In genomic region chr11:65504671-65505433, GRCh38 we compare ENCODE assay signal across 7 cellular contexts. TPM values are rescaled to one million over a fixed set of nuclear protein-coding genes. Genes with fewer than 3 reads are reported as not detected.
DNase-seq lines count a peak whose midpoint lies in the region; ATAC-seq, FAIRE-seq and TF ChIP-seq lines count a peak whose summit lies in the region.

No MANE protein-coding gene starts in this region.

- H3K4me3 Mint-ChIP-seq in T-cell: no peak overlapping the region

- no peak for FAIRE-seq in small intestine (lab: Jason Lieb, UNC)

- peaks cover 16% of the 10 kb centered on the region for H3K4me1 ChIP-seq in HAP-1
- peaks cover 0 to 38% of the 10 kb centered on the region in 2 donors for H3K4me1 ChIP-seq in right atrium auricular region
- peaks cover 0 to 4% of the 10 kb centered on the region in 2 donors for H3K4me1 ChIP-seq in small intestine (ENCODE audit: control insufficient read depth in 2 of 2, insufficient read depth in 1 of 2, low read depth in 1 of 2, low read length in 1 of 2)

- peaks cover 66% of the 10 kb centered on the region for H3K36me3 ChIP-seq in HAP-1 (replicated peaks)
- H3K36me3 ChIP-seq in right atrium auricular region: peaks cover 71% of the 10 kb centered on the region
- H3K36me3 ChIP-seq in small intestine (ENCODE audit: control insufficient read depth in 2 of 2, insufficient read depth in 2 of 2, low read length in 2 of 2): peaks cover 27 to 30% of the 10 kb centered on the region in 2 donors

- H3K27me3 Mint-ChIP-seq in T-cell: no peaks in the 10 kb centered on the region

- H3K4me1 Mint-ChIP-seq in T-cell: peaks cover 44 to 65% (median 48%) of the 10 kb centered on the region in 3 donors

- DNase-seq in HAP-1 (ENCODE audit: low spot score in 2 of 2) (no peak), T-cell (no peak), right atrium auricular region (ENCODE audit: low spot score) (no peak), small intestine (no peak), NCI-H1048 (lab: John Stamatoyannopoulos, UW) (no peak), NCI-H226 (no peak), NCI-H2081 (lab: John Stamatoyannopoulos, UW) (no peak)

- in situ Hi-C loops in HAP-1 (cut with MboI; ENCODE audit: low sequenced_read_pairs): loop anchor here (5.0 kb wide), 2 partner anchors 88 to 138 kb away; no protein-coding TSS in a partner anchor

- no peaks in the 10 kb centered on the region for H3K9me3 ChIP-seq in HAP-1
- H3K9me3 ChIP-seq in right atrium auricular region: no peaks in the 10 kb centered on the region
- no peaks in the 10 kb centered on the region for H3K9me3 ChIP-seq in small intestine (ENCODE audit: control insufficient read depth, low read depth)

- ATAC-seq in T-cell (replicated peaks in 1 of 4): no peak

- H3K27ac Mint-ChIP-seq in T-cell: peak overlapping the region; percentile 53 to 87

- CTCF ChIA-PET in T-cell (lab: Charles Lee): interaction anchor here (0.5 to 4.5 kb wide), 8 partner anchors 7 to 86 kb away, joined by 3 to 39 read pairs (median 4); partner anchors contain the start of gene MALAT1 (in 1 of the 2)

- H3K27ac ChIP-seq in right atrium auricular region (peak overlapping the region; percentile 97 to 100), small intestine (ENCODE audit: low read depth in 1 of 2, low read length in 1 of 2) (peak overlapping the region; percentile 73 to 77)

- WGBS in small intestine, 3 donors: 3 to 5% (median 5%) methylated on average over 7 of the region's 7 CpGs

- no peak for TF ChIP-seq CTCF in right atrium auricular region (IDR thresholded peaks at IDR 0.05)

- no peaks in the 10 kb centered on the region for H3K9me3 Mint-ChIP-seq in T-cell

- POLR2A ChIA-PET in T-cell (lab: Charles Lee): interaction anchor here (0.5 to 4.1 kb wide), 11 partner anchors 8 to 169 kb away, joined by 3 to 36 read pairs (median 8); no protein-coding TSS in a partner anchor

- H3K4me3 ChIP-seq in HAP-1 (peak overlapping the region; percentile 60), right atrium auricular region (peak overlapping the region; percentile 75 to 79), small intestine (ENCODE audit: low read depth in 1 of 2, low read length in 2 of 2) (peak overlapping the region; percentile 64 to 73)

- H3K27me3 ChIP-seq in HAP-1 (ENCODE audit: low read depth) (no peaks in the 10 kb centered on the region), right atrium auricular region (no peaks in the 10 kb centered on the region), small intestine (ENCODE audit: control insufficient read depth in 2 of 2, insufficient read depth in 2 of 2, low read length in 2 of 2) (no peaks in the 10 kb centered on the region)

- peaks cover 32% of the 10 kb centered on the region for H3K36me3 Mint-ChIP-seq in T-cell

RNA-seq across cellular contexts. Expression of gene MALAT1, which starts 6.0 kb away (rescaled TPM):
- total RNA-seq in T-cell (over 10,000 TPM; 21,382 to 33,585 (median 22,045) TPM), right atrium auricular region (1,000 to 10,000 TPM; 2,120 to 2,577 TPM)
- 100 to 1,000 TPM; 155 to 454 (median 159) TPM for polyA plus RNA-seq in small intestine

RNA-seq across cellular contexts. Expression of gene SCYL1, which starts 20.0 kb away (rescaled TPM):
- total RNA-seq in T-cell (10 to 100 TPM; 66.4 to 96.8 (median 76.8) TPM), right atrium auricular region (10 to 100 TPM; 71.8 to 89.7 TPM)
- polyA plus RNA-seq in small intestine: 10 to 100 TPM; 46.7 to 76.9 (median 74.3) TPM

RNA-seq across cellular contexts. Expression of gene LTBP3, which starts 53.3 kb away (rescaled TPM):
- total RNA-seq in T-cell: 100 to 1,000 TPM; 200 to 364 (median 284) TPM
- total RNA-seq in right atrium auricular region: 100 to 1,000 TPM; 114 to 161 TPM
- polyA plus RNA-seq in small intestine: 10 to 100 TPM in 2 of 3 donors, 1 to 10 TPM in 1; 6.5 to 25.6 (median 17.0) TPM

Comparison
In these comparisons a context has a peak if more than half of its experiments do, and no peak if none do; other contexts are left out.
1. RNA of gene MALAT1, which starts 6.0 kb away (total RNA-seq): 21,382 to 33,585 TPM in T-cell; 2,120 to 2,577 TPM in right atrium auricular region; every median in the first group is over 4 times any median in the second.
2. Peak in every context shown above with its lines, with median percentiles within 50 percentile points of each other: H3K4me3 ChIP-seq.